In genomic region chr4:10461091-10461849, GRCh38 we compare ENCODE assay signal across 8 cellular contexts. TPM values are rescaled to one million over a fixed set of nuclear protein-coding genes. Genes with fewer than 3 reads are reported as not detected.
DNase-seq lines count a peak whose midpoint lies in the region; ATAC-seq and TF ChIP-seq lines count a peak whose summit lies in the region.

No MANE protein-coding gene starts in this region.

- H2AFZ ChIP-seq in GM23338 (peak overlapping the region; percentile 100), MM.1S (ENCODE audit: low read length) (peak overlapping the region; percentile 73)

- H3K9me2 ChIP-seq in GM23338 (ENCODE audit: insufficient read depth): no peaks in the 10 kb centered on the region
- H3K9me2 ChIP-seq in MM.1S (replicated peaks; ENCODE audit: insufficient read depth, low read length): no peaks in the 10 kb centered on the region

- peaks cover 9% of the 10 kb centered on the region for H3K4me1 ChIP-seq in GM23338 (ENCODE audit: insufficient read depth)
- no peaks in the 10 kb centered on the region for H3K4me1 ChIP-seq in MM.1S (ENCODE audit: low read length)
- H3K4me1 ChIP-seq in mucosa of descending colon (ENCODE audit: low read depth): no peaks in the 10 kb centered on the region

- H3K9ac ChIP-seq in MM.1S (ENCODE audit: low read length): peak overlapping the region; percentile 15; the same call in 1 of the 2 replicates

- H3K79me2 ChIP-seq in GM23338 (replicated peaks; ENCODE audit: insufficient read depth): no peaks in the 10 kb centered on the region
- peaks cover 3% of the 10 kb centered on the region for H3K79me2 ChIP-seq in MM.1S (ENCODE audit: low read length)

- H3K9me3 ChIP-seq in MM.1S (replicated peaks; ENCODE audit: insufficient read depth, low read length): no peaks in the 10 kb centered on the region
- H3K9me3 ChIP-seq in mucosa of descending colon: no peaks in the 10 kb centered on the region

- H3K36me3 ChIP-seq in GM06990 (ENCODE audit: control insufficient read depth, insufficient read depth, low read length) (no peaks in the 10 kb centered on the region), GM23338 (ENCODE audit: insufficient read depth) (no peaks in the 10 kb centered on the region), MM.1S (replicated peaks; ENCODE audit: insufficient read depth, low read length) (no peaks in the 10 kb centered on the region), mucosa of descending colon (ENCODE audit: low read depth) (no peaks in the 10 kb centered on the region)

- H3K9me3 Mint-ChIP-seq in GM23338 (no peaks in the 10 kb centered on the region; the same call in 2 of the 3 replicates), endothelial cell (ENCODE audit: unreplicated experiment) (peaks cover 5% of the 10 kb centered on the region)
- peaks cover 3% of the 10 kb centered on the region for H3K9me3 Mint-ChIP-seq in stimulated activated effector memory CD8-positive, alpha-beta T cell treated with anti-CD3 and anti-CD28 coated beads, Interleukin-12 subunit alpha, Interleukin-12 subunit beta, amount 100 ng/mL, for 72 hours

- DNase-seq in GM06990 (ENCODE audit: extremely low read depth, insufficient read length) (peak; percentile 88), GM23338 (ENCODE audit: low spot score) (peak; percentile 77), MM.1S (peak; percentile 81), endothelial cell (ENCODE audit: low spot score) (peak; percentile 84), mucosa of descending colon (peak; percentile 64 to 79 (median 69)), dedifferentiated amniotic fluid mesenchymal stem cell (ENCODE audit: extremely low spot score) (no peak)
- DNase-seq in activated CD8-positive, alpha-beta memory T cell treated with anti-CD3 and anti-CD28 coated beads for 24 hours: peak; percentile 88
- peak; percentile 81 for DNase-seq in stimulated activated effector memory CD8-positive, alpha-beta T cell treated with anti-CD3 and anti-CD28 coated beads, Interleukin-12 subunit alpha, Interleukin-12 subunit beta, amount 100 ng/mL, for 72 hours (ENCODE audit: low spot score in 2 of 2)

- peak; percentile 83 for ATAC-seq in GM23338
- ATAC-seq in mucosa of descending colon: peak; percentile 95
- ATAC-seq in stimulated activated effector memory CD8-positive, alpha-beta T cell treated with anti-CD3 and anti-CD28 coated beads, Interleukin-12 subunit alpha, Interleukin-12 subunit beta, amount 100 ng/mL, for 72 hours: peak; percentile 80

- H3K4me1 Mint-ChIP-seq in GM23338 (peaks cover 20% of the 10 kb centered on the region), endothelial cell (ENCODE audit: unreplicated experiment) (peaks cover 12% of the 10 kb centered on the region)
- peaks cover 23% of the 10 kb centered on the region for H3K4me1 Mint-ChIP-seq in stimulated activated effector memory CD8-positive, alpha-beta T cell treated with anti-CD3 and anti-CD28 coated beads, Interleukin-12 subunit alpha, Interleukin-12 subunit beta, amount 100 ng/mL, for 72 hours

- H3F3A ChIP-seq in GM23338 (replicated peaks; ENCODE audit: low read depth) (no peaks in the 10 kb centered on the region), MM.1S (ENCODE audit: insufficient read depth, low read length) (no peaks in the 10 kb centered on the region)

- H3K27ac ChIP-seq in GM23338 (ENCODE audit: low read depth) (no peak overlapping the region), MM.1S (ENCODE audit: low read length) (no peak overlapping the region)

- no peaks in the 10 kb centered on the region; the same call in 2 of the 3 replicates for H3K36me3 Mint-ChIP-seq in GM23338 (ENCODE audit: low read depth)
- H3K36me3 Mint-ChIP-seq in endothelial cell (ENCODE audit: low read depth, unreplicated experiment): peaks cover 10% of the 10 kb centered on the region
- H3K36me3 Mint-ChIP-seq in stimulated activated effector memory CD8-positive, alpha-beta T cell treated with anti-CD3 and anti-CD28 coated beads, Interleukin-12 subunit alpha, Interleukin-12 subunit beta, amount 100 ng/mL, for 72 hours: no peaks in the 10 kb centered on the region

- peak overlapping the region; percentile 36 for H3K4me3 ChIP-seq in GM06990 (replicated peaks; ENCODE audit: low read depth, low read length)
- H3K4me3 ChIP-seq in GM23338: peak overlapping the region; percentile 81
- peak overlapping the region; percentile 48 for H3K4me3 ChIP-seq in MM.1S (ENCODE audit: low read length)
- no peak overlapping the region for H3K4me3 ChIP-seq in mucosa of descending colon

- TF ChIP-seq CTCF in GM06990 (IDR thresholded peaks at IDR 0.05; ENCODE audit: insufficient read depth, low read length, poor library complexity, severe bottlenecking): peak; percentile 46
- peak; percentile 50 to 80 for TF ChIP-seq CTCF in GM23338 (conservative IDR thresholded peaks at IDR 0.05; ENCODE audit: low read depth in 2 of 2)
- TF ChIP-seq CTCF in MM.1S (IDR thresholded peaks at IDR 0.05; ENCODE audit: low read length): peak; percentile 77
- TF ChIP-seq CTCF in endothelial cell (IDR thresholded peaks at IDR 0.05; ENCODE audit: unreplicated experiment): peak; percentile 98
- peak; percentile 99 for TF ChIP-seq CTCF in mucosa of descending colon (IDR thresholded peaks at IDR 0.05)

- intact Hi-C loops in mucosa of descending colon (cut with DNase I, micrococcal nuclease): no loop called here

- H4K20me1 ChIP-seq in GM23338 (replicated peaks; ENCODE audit: insufficient read depth) (peaks cover 17% of the 10 kb centered on the region), MM.1S (ENCODE audit: insufficient read depth, low read length) (no peaks in the 10 kb centered on the region)

- no peak overlapping the region for H3K27ac Mint-ChIP-seq in GM23338
- H3K27ac Mint-ChIP-seq in endothelial cell (ENCODE audit: unreplicated experiment): no peak overlapping the region
- no peak overlapping the region for H3K27ac Mint-ChIP-seq in stimulated activated effector memory CD8-positive, alpha-beta T cell treated with anti-CD3 and anti-CD28 coated beads, Interleukin-12 subunit alpha, Interleukin-12 subunit beta, amount 100 ng/mL, for 72 hours

- H3K27me3 Mint-ChIP-seq in GM23338 (ENCODE audit: insufficient read depth, low read depth, poor library complexity) (peaks cover 72% of the 10 kb centered on the region), endothelial cell (ENCODE audit: unreplicated experiment) (peaks cover 22% of the 10 kb centered on the region)

- peak overlapping the region; percentile 96 for H3K4me2 ChIP-seq in GM23338
- peak overlapping the region; percentile 82 for H3K4me2 ChIP-seq in MM.1S (ENCODE audit: low read depth, low read length)

- H3K4me3 Mint-ChIP-seq in GM23338 (peak overlapping the region; percentile 91), endothelial cell (ENCODE audit: unreplicated experiment) (peak overlapping the region; percentile 91)
- H3K4me3 Mint-ChIP-seq in stimulated activated effector memory CD8-positive, alpha-beta T cell treated with anti-CD3 and anti-CD28 coated beads, Interleukin-12 subunit alpha, Interleukin-12 subunit beta, amount 100 ng/mL, for 72 hours: peak overlapping the region; percentile 70

- H3K27me3 ChIP-seq in GM06990 (replicated peaks; ENCODE audit: control insufficient read depth, insufficient read depth, low read length): no peaks in the 10 kb centered on the region
- H3K27me3 ChIP-seq in GM23338 (ENCODE audit: insufficient read depth): peaks cover 85% of the 10 kb centered on the region
- H3K27me3 ChIP-seq in MM.1S (replicated peaks; ENCODE audit: insufficient read depth, low read length): 0 out of 2 replicates have a peak, but pooled peaks cover 5% of the 10 kb centered on the region

TF ChIP-seq in GM23338, 12 proteins besides CTCF, POLR2A, EP300 and RAD21:
- peak; percentile 52 for TF ChIP-seq EZH2phosphoT487 (IDR thresholded peaks at IDR 0.05; ENCODE audit: unreplicated experiment)
- TF ChIP-seq EZH2 (IDR thresholded peaks at IDR 0.05; ENCODE audit: low read depth, unreplicated experiment): peak; percentile 73
- no peak for TF ChIP-seq NANOG (IDR thresholded peaks at IDR 0.05; ENCODE audit: borderline replicate concordance)
- TF ChIP-seq CREB1 (CRISPR knock-in tag; IDR thresholded peaks at IDR 0.05; ENCODE audit: low read depth): peak; percentile 54

RNA-seq across cellular contexts. Expression of gene ZNF518B, which starts 4.0 kb away (rescaled TPM):
- total RNA-seq in GM23338 (2014; rRNA removed; shearing (Covaris generic)): 9.5 and 10.8 TPM in 2 replicates
- polyA plus RNA-seq in GM23338 (2016; fragmentation: Nextera tagmentation; extraction: Ambion mirVana): 2.9 and 3.1 TPM in 2 replicates
- total RNA-seq in endothelial cell (ENCODE audit: unreplicated experiment) (44.0 TPM), mucosa of descending colon (10 to 100 TPM in 2 of 3 donors, 1 to 10 TPM in 1; 9.9 to 34.4 (median 19.5) TPM)

Comparison
In these comparisons a context has a peak if more than half of its experiments do, and no peak if none do; other contexts are left out.
1. CTCF ChIP-seq: peak in every context shown above with its lines; median percentile 99 in mucosa of descending colon; 98 in endothelial cell; 77 in MM.1S; 65 in GM23338; 46 in GM06990.